ENCODE assay signal across 1 cellular context in the genomic region with DNA sequence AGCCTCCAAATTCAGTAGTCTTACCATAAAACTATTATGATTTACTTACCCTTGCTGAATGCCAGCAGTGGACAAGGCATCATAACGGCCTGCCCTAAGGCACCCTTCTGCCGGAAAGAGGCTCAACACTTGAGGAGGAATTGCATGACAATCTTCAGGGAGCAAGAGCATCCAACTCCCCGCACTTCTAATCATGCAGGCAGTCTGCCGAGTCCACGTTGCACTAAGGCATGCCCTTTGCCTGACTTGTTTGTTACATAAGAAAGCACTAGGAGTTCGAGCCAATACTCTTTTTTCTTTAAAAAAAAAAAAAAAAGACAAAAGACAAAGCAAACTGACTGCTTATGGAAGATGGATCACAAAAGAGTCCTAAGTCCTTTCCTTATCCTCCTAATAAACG.
A peak's percentile ranks its signal among the peaks of the same experiment; 100 is the strongest.
TF ChIP-seq lines count a peak whose summit lies in the region.

No MANE protein-coding gene starts in this region.

TF ChIP-seq in HepG2, 621 proteins besides CTCF, POLR2A, EP300 and RAD21:
- TF ChIP-seq RXRB (CRISPR knock-in tag; IDR thresholded peaks at IDR 0.05; ENCODE audit: borderline replicate concordance) (peak; percentile 26; the same call in 1 of the 2 replicates), SOX5 (CRISPR knock-in tag; IDR thresholded peaks at IDR 0.05; ENCODE audit: borderline replicate concordance) (0 out of 2 replicates have a peak, but pooled peaks have one; percentile 14), PPARG (CRISPR knock-in tag; conservative IDR thresholded peaks at IDR 0.05) (0 out of 2 replicates have a peak, but pooled peaks have one; percentile 22), RARA (CRISPR knock-in tag; IDR thresholded peaks at IDR 0.05) (peak; percentile 47; the same call in 1 of the 2 replicates), TEAD3 (CRISPR knock-in tag; optimal IDR thresholded peaks at IDR 0.05; ENCODE audit: borderline replicate concordance) (no peak), ZNF24 (IDR thresholded peaks at IDR 0.05) (no peak), ZNF484 (CRISPR knock-in tag; IDR thresholded peaks at IDR 0.05; ENCODE audit: borderline replicate concordance, low read depth) (no peak), ATRX (CRISPR knock-in tag; IDR thresholded peaks at IDR 0.05; ENCODE audit: borderline replicate concordance) (no peak)
- TF ChIP-seq, protein P1, sequence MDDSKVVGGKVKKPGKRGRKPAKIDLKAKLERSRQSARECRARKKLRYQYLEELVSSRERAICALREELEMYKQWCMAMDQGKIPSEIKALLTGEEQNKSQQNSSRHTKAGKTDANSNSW (CRISPR knock-in tag; IDR thresholded peaks at IDR 0.05; ENCODE audit: borderline replicate concordance) = no peak
